16 cellular contexts compared by ENCODE assay signal in the genomic region with DNA sequence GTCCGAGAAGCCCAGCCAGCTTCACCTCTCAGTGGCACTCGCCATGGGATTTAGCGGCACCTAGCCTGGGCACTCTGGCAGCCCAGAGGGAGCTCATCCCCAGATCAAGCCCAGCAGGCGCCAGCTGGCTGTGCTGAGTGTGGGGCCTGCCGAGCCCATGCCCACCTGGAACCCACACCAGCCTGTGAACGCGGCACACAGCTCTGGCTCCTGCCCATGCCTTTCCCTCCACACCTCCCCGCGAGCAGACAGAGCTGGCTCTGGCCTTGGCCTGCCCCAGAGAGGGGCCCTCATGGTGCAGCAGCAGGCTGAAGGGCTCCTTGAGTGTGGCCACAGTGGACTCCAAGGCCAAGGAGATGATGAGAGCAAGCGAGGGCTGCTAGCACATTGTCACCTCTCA. TPM values are rescaled to one million over a fixed set of nuclear protein-coding genes. Genes with fewer than 3 reads are reported as not detected.
DNase-seq lines count a peak whose midpoint lies in the region; ATAC-seq and TF ChIP-seq lines count a peak whose summit lies in the region.
"Had no signal": no experiment of that assay in that cellular context is flagged by ENCODE, and none has a peak within 500 bp of the region (broad histone marks: within the 10 kb centered on the region; RNA-seq: fewer than 3 reads in every experiment).

No MANE protein-coding gene starts in this region.

- no peaks in the 10 kb centered on the region for H3K27me3 ChIP-seq in prostate gland (replicated peaks; ENCODE audit: insufficient read depth)

- H3K27ac ChIP-seq in prostate gland = peak overlapping the region; percentile 66 to 79

- H3K9me3 Mint-ChIP-seq in natural killer cell treated with Interleukin-12 subunit alpha and Interleukin-12 subunit beta and Interleukin-15 and Interleukin-18, amount 100 ng/mL, for 72 hours = no peaks in the 10 kb centered on the region

- H3K27me3 Mint-ChIP-seq in natural killer cell treated with Interleukin-12 subunit alpha and Interleukin-12 subunit beta and Interleukin-15 and Interleukin-18, amount 100 ng/mL, for 72 hours = no peaks in the 10 kb centered on the region

- intact Hi-C loops in Right ventricle myocardium inferior (cut with DNase I) = no loop called here
- intact Hi-C loops in Right ventricle myocardium superior (cut with DNase I) = no loop called here
- intact Hi-C loops in prostate gland (cut with DNase I) = no loop called here

- H3K4me1 Mint-ChIP-seq in natural killer cell treated with Interleukin-12 subunit alpha and Interleukin-12 subunit beta and Interleukin-15 and Interleukin-18, amount 100 ng/mL, for 72 hours (ENCODE audit: low read depth in 2 of 2) = no peaks in the 10 kb centered on the region
- H3K4me1 Mint-ChIP-seq: CD4-positive, alpha-beta memory T cell had no signal

- H3K4me3 ChIP-seq in prostate gland = no peak overlapping the region
- H3K4me3 ChIP-seq: GM23338 had no signal

- H3K9me3 ChIP-seq in prostate gland = no peaks in the 10 kb centered on the region

- H3K36me3 ChIP-seq in prostate gland = no peaks in the 10 kb centered on the region

- 68% methylated on average over 10 of the region's 10 CpGs for WGBS in prostate gland

- no peak for ATAC-seq in Right ventricle myocardium inferior
- ATAC-seq in Right ventricle myocardium superior (ENCODE audit: poor library complexity) = no peak
- peak; percentile 6 to 36 for ATAC-seq in natural killer cell treated with Interleukin-12 subunit alpha and Interleukin-12 subunit beta and Interleukin-15 and Interleukin-18, amount 100 ng/mL, for 72 hours
- no peak for ATAC-seq in HG03097 (IDR thresholded peaks at IDR 0.05; ENCODE audit: low FRiP score, unreplicated experiment)
- ATAC-seq in GM19467 (IDR thresholded peaks at IDR 0.05; ENCODE audit: unreplicated experiment) = no peak
- ATAC-seq: GM23338, HCT116 had no signal

- no peaks in the 10 kb centered on the region for H3K36me3 Mint-ChIP-seq in natural killer cell treated with Interleukin-12 subunit alpha and Interleukin-12 subunit beta and Interleukin-15 and Interleukin-18, amount 100 ng/mL, for 72 hours
- H3K36me3 Mint-ChIP-seq: CD4-positive, alpha-beta memory T cell had no signal

- H3K4me3 Mint-ChIP-seq in natural killer cell treated with Interleukin-12 subunit alpha and Interleukin-12 subunit beta and Interleukin-15 and Interleukin-18, amount 100 ng/mL, for 72 hours = no peak overlapping the region
- H3K4me3 Mint-ChIP-seq: CD4-positive, alpha-beta memory T cell; GM23338; H9 had no signal

- TF ChIP-seq CTCF in prostate gland (IDR thresholded peaks at IDR 0.05) = no peak

- TF ChIP-seq POLR2A in prostate gland (IDR thresholded peaks at IDR 0.05) = no peak

- no peak overlapping the region for H3K27ac Mint-ChIP-seq in natural killer cell treated with Interleukin-12 subunit alpha and Interleukin-12 subunit beta and Interleukin-15 and Interleukin-18, amount 100 ng/mL, for 72 hours
- H3K27ac Mint-ChIP-seq: CD4-positive, alpha-beta memory T cell; GM23338; H9 had no signal

- no peaks in the 10 kb centered on the region for H3K4me1 ChIP-seq in prostate gland (replicated peaks)

- DNase-seq in Right ventricle myocardium inferior (ENCODE audit: missing footprints) (peak; percentile 49), Right ventricle myocardium superior (no peak), prostate gland (ENCODE audit: low spot score) (no peak)
- no peak for DNase-seq in natural killer cell treated with Interleukin-12 subunit alpha and Interleukin-12 subunit beta and Interleukin-15 and Interleukin-18, amount 100 ng/mL, for 72 hours (ENCODE audit: low spot score)
- DNase-seq: C1 segment of cervical spinal cord; Calu3; CD4-positive, alpha-beta memory T cell; COR-L47; DMS53; DMS79 treated with DMSO at 0.1 percent for 48 hours; GF-D8; H9 had no signal

RNA-seq across cellular contexts. Expression of a gene that starts 38.0 kb away (rescaled TPM):
- total RNA-seq in Right ventricle myocardium inferior = 1.4 TPM
- total RNA-seq in Right ventricle myocardium superior = 1.6 TPM
- total RNA-seq in natural killer cell treated with Interleukin-12 subunit alpha and Interleukin-12 subunit beta and Interleukin-15 and Interleukin-18, amount 100 ng/mL, for 72 hours = not detected
- total RNA-seq in prostate gland = 10 to 100 TPM; 16.2 to 31.2 TPM
- total RNA-seq: CD4-positive, alpha-beta memory T cell had no signal

Comparison
In these comparisons a context has a peak if more than half of its experiments do, and no peak if none do; other contexts are left out.
1. ATAC-seq: peak in natural killer cell treated with Interleukin-12 subunit alpha and Interleukin-12 subunit beta and Interleukin-15 and Interleukin-18, amount 100 ng/mL, for 72 hours (2 of 2); none in Right ventricle myocardium inferior (single experiment), Right ventricle myocardium superior (single experiment), HG03097 (single experiment) and GM19467 (single experiment).